Comparison of ENCODE assay signal across 14 cellular contexts in the genomic region with DNA sequence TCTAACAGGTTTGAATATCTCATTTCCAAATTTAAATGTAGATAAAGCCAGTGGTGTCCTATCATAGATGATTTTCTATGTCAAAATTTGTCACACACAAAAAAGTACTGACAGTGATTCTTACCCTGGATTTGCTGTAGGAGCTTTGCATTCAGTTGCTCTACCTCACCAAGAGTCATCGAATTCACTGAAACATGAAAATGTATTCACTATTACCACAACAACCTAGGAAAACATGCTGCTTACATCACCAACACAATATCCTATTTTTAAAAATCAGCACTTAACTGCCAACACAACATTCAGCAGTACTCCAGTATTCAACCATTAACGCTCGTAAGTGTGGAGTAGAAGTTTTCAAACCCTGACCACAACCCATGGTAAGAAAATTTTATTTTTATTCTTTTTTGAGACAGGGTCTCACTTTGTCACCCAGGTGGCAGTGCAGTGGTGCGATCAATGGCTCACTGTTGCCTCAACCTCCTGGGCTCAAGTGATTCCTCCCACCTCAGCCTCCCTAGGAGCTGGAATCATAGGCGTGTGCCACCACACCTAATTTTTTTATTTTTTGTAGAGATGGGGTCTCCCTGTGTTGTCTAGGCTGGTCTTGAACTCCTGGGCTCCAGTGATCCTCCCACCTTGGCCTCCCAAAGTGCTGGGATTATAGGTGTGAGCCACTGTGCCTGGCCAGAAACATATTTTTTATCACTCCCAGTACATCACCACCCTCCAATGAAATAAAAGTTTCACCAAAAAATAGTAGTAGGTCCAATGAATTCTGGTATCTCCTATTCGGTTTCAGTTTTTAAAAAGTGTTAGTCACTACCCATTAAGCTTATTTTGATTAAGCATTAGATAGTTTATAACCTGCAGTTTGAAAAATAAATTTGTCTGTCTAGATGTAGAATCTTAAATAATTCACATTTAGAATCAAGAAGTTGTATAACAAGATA. TPM values are rescaled to one million over a fixed set of nuclear protein-coding genes. Genes with fewer than 3 reads are reported as not detected.
DNase-seq lines count a peak whose midpoint lies in the region; ATAC-seq and TF ChIP-seq lines count a peak whose summit lies in the region.
"Had no signal": no experiment of that assay in that cellular context is flagged by ENCODE, and none has a peak within 500 bp of the region (broad histone marks: within the 10 kb centered on the region; RNA-seq: fewer than 3 reads in every experiment).

No MANE protein-coding gene starts in this region.

- H3K4me3 ChIP-seq in CD8-positive, alpha-beta T cell (ENCODE audit: low read depth, low read length), result no peak overlapping the region
- no peak overlapping the region for H3K4me3 ChIP-seq in KMS-11 (IDR thresholded peaks at IDR 0.05; ENCODE audit: insufficient read depth, low read depth, low read length)

- CTCF ChIA-PET in CD8-positive, alpha-beta T cell (lab: Charles Lee), result interaction anchor here (1.1 kb wide), 1 partner anchor 12 kb away, joined by 3 read pairs; no protein-coding TSS in a partner anchor

- intact Hi-C loops in CD8-positive, alpha-beta T cell (cut with DNase I, micrococcal nuclease), result loop anchor here in 1 of 2 experiments (1.0 to 2.0 kb wide), 3 partner anchors 8 to 23 kb away; partner anchors contain the start of gene C21orf91
- intact Hi-C loops in sciatic nerve (cut with DNase I), result no loop called here

- no peak overlapping the region for H3K9ac ChIP-seq in KMS-11

- H3K27me3 ChIP-seq in CD8-positive, alpha-beta T cell (ENCODE audit: insufficient read depth, low read length), result no peaks in the 10 kb centered on the region
- no peaks in the 10 kb centered on the region for H3K27me3 ChIP-seq in KMS-11 (ENCODE audit: insufficient read depth, low read depth)

- H3K4me2 ChIP-seq in KMS-11, result no peak overlapping the region; the same call in 1 of the 2 replicates

- H3K27ac ChIP-seq in CD8-positive, alpha-beta T cell (ENCODE audit: low read depth, low read length), result no peak overlapping the region
- H3K27ac ChIP-seq in KMS-11, result peak overlapping the region; percentile 70; the same call in 1 of the 2 replicates

- H3K36me3 ChIP-seq in CD8-positive, alpha-beta T cell (ENCODE audit: insufficient read depth, low read length), result no peaks in the 10 kb centered on the region
- H3K36me3 ChIP-seq in KMS-11 (ENCODE audit: insufficient read depth), result no peaks in the 10 kb centered on the region

- no peak overlapping the region for H2AFZ ChIP-seq in KMS-11 (ENCODE audit: low read depth)

- no peak for TF ChIP-seq CTCF in CD8-positive, alpha-beta T cell (IDR thresholded peaks at IDR 0.05)
- no peak for TF ChIP-seq CTCF in KMS-11 (conservative IDR thresholded peaks at IDR 0.05; ENCODE audit: low read depth, low read length)

- peak; percentile 34 for ATAC-seq in CD8-positive, alpha-beta T cell
- peak in 1 of 2 donors; percentile 23 for ATAC-seq in activated naive CD4-positive, alpha-beta T cell treated with anti-CD3 and anti-CD28 coated beads, Interleukin-2, amount 50 U/mL, for 72 hours
- no peak for ATAC-seq in natural killer cell treated with Interleukin-12 subunit alpha and Interleukin-12 subunit beta and Interleukin-15 and Interleukin-18, amount 100 ng/mL, for 72 hours
- ATAC-seq in sciatic nerve (no peak), HG03439 (IDR thresholded peaks at IDR 0.05; ENCODE audit: unreplicated experiment) (no peak), GM21619 (IDR thresholded peaks at IDR 0.05; ENCODE audit: unreplicated experiment) (no peak)
- ATAC-seq: SK-N-SH treated with all-trans-retinoic acid at 6 μM for 48 hours had no signal

- peaks cover 47% of the 10 kb centered on the region for H3K36me3 Mint-ChIP-seq in CD8-positive, alpha-beta T cell
- peaks cover 5 to 27% of the 10 kb centered on the region in 2 donors for H3K36me3 Mint-ChIP-seq in activated naive CD4-positive, alpha-beta T cell treated with anti-CD3 and anti-CD28 coated beads, Interleukin-2, amount 50 U/mL, for 72 hours
- H3K36me3 Mint-ChIP-seq in natural killer cell treated with Interleukin-12 subunit alpha and Interleukin-12 subunit beta and Interleukin-15 and Interleukin-18, amount 100 ng/mL, for 72 hours, result peaks cover 35% of the 10 kb centered on the region

- peak overlapping the region; percentile 62 for H3K4me3 Mint-ChIP-seq in CD8-positive, alpha-beta T cell
- H3K4me3 Mint-ChIP-seq in natural killer cell treated with Interleukin-12 subunit alpha and Interleukin-12 subunit beta and Interleukin-15 and Interleukin-18, amount 100 ng/mL, for 72 hours, result peak overlapping the region; percentile 55

- no peaks in the 10 kb centered on the region for H3K27me3 Mint-ChIP-seq in CD8-positive, alpha-beta T cell (ENCODE audit: low read depth)
- H3K27me3 Mint-ChIP-seq in natural killer cell treated with Interleukin-12 subunit alpha and Interleukin-12 subunit beta and Interleukin-15 and Interleukin-18, amount 100 ng/mL, for 72 hours, result no peaks in the 10 kb centered on the region
- H3K27me3 Mint-ChIP-seq: progenitor cell of endocrine pancreas had no signal

- peaks cover 51% of the 10 kb centered on the region for H3K4me1 ChIP-seq in CD8-positive, alpha-beta T cell (ENCODE audit: insufficient read depth, low read length)
- peaks cover 85% of the 10 kb centered on the region for H3K4me1 ChIP-seq in KMS-11 (ENCODE audit: low read depth, poor library complexity, severe bottlenecking)

- H3K27ac Mint-ChIP-seq in CD8-positive, alpha-beta T cell, result peak overlapping the region; percentile 90
- H3K27ac Mint-ChIP-seq in activated naive CD4-positive, alpha-beta T cell treated with anti-CD3 and anti-CD28 coated beads, Interleukin-2, amount 50 U/mL, for 72 hours, result peak overlapping the region; percentile 37 to 55
- peak overlapping the region; percentile 56 to 79 for H3K27ac Mint-ChIP-seq in natural killer cell treated with Interleukin-12 subunit alpha and Interleukin-12 subunit beta and Interleukin-15 and Interleukin-18, amount 100 ng/mL, for 72 hours
- H3K27ac Mint-ChIP-seq: progenitor cell of endocrine pancreas had no signal

- no peaks in the 10 kb centered on the region for H3K9me3 Mint-ChIP-seq in CD8-positive, alpha-beta T cell
- no peaks in the 10 kb centered on the region for H3K9me3 Mint-ChIP-seq in activated naive CD4-positive, alpha-beta T cell treated with anti-CD3 and anti-CD28 coated beads, Interleukin-2, amount 50 U/mL, for 72 hours
- no peaks in the 10 kb centered on the region for H3K9me3 Mint-ChIP-seq in natural killer cell treated with Interleukin-12 subunit alpha and Interleukin-12 subunit beta and Interleukin-15 and Interleukin-18, amount 100 ng/mL, for 72 hours

- POLR2A ChIA-PET in CD8-positive, alpha-beta T cell (lab: Charles Lee), result interaction anchor here (1.3 to 2.4 kb wide), 3 partner anchors 10 to 24 kb away, joined by 3 to 10 read pairs (median 8); partner anchors contain the start of gene C21orf91

- H4K20me1 ChIP-seq in KMS-11 (ENCODE audit: insufficient read depth), result no peaks in the 10 kb centered on the region

- no peaks in the 10 kb centered on the region; the same call in 1 of the 2 replicates for H3K79me2 ChIP-seq in KMS-11 (ENCODE audit: insufficient read depth, low read depth)

- peaks cover 69% of the 10 kb centered on the region for H3K4me1 Mint-ChIP-seq in CD8-positive, alpha-beta T cell (ENCODE audit: low read depth)
- H3K4me1 Mint-ChIP-seq in natural killer cell treated with Interleukin-12 subunit alpha and Interleukin-12 subunit beta and Interleukin-15 and Interleukin-18, amount 100 ng/mL, for 72 hours (ENCODE audit: low read depth in 2 of 2), result peaks cover 33 to 58% of the 10 kb centered on the region in 2 donors

- no peaks in the 10 kb centered on the region for H3K9me3 ChIP-seq in CD8-positive, alpha-beta T cell (ENCODE audit: low read length)

- no peak for DNase-seq in CD8-positive, alpha-beta T cell
- DNase-seq in activated naive CD4-positive, alpha-beta T cell treated with anti-CD3 and anti-CD28 coated beads, Interleukin-2, amount 50 U/mL, for 72 hours (ENCODE audit: low spot score in 2 of 2), result no peak
- DNase-seq in natural killer cell treated with Interleukin-12 subunit alpha and Interleukin-12 subunit beta and Interleukin-15 and Interleukin-18, amount 100 ng/mL, for 72 hours (ENCODE audit: low spot score), result no peak
- DNase-seq in NCI-H524 treated with DMSO at 0.1 percent for 48 hours (lab: John Stamatoyannopoulos, UW), result no peak
- DNase-seq in sciatic nerve (ENCODE audit: low spot score), result no peak
- DNase-seq: activated gamma-delta T cell treated with Interleukin-2 at 50 U/mL for 16 hours, caudate nucleus, NCI-H1048, NCI-H345 had no signal

RNA-seq across cellular contexts. Expression of gene C21orf91, which starts 23.8 kb away (rescaled TPM):
- 10 to 100 TPM; 37.0 to 43.6 TPM for total RNA-seq in CD8-positive, alpha-beta T cell
- 10 to 100 TPM; 14.4 to 24.4 TPM for total RNA-seq in activated naive CD4-positive, alpha-beta T cell treated with anti-CD3 and anti-CD28 coated beads, Interleukin-2, amount 50 U/mL, for 72 hours
- total RNA-seq in natural killer cell treated with Interleukin-12 subunit alpha and Interleukin-12 subunit beta and Interleukin-15 and Interleukin-18, amount 100 ng/mL, for 72 hours, result 100 to 1,000 TPM in 1 of 2 donors, 10 to 100 TPM in 1; 61.0 to 101 TPM
- total RNA-seq in sciatic nerve, result 24.4 TPM
